28 cellular contexts compared by ENCODE assay signal in the genomic region with DNA sequence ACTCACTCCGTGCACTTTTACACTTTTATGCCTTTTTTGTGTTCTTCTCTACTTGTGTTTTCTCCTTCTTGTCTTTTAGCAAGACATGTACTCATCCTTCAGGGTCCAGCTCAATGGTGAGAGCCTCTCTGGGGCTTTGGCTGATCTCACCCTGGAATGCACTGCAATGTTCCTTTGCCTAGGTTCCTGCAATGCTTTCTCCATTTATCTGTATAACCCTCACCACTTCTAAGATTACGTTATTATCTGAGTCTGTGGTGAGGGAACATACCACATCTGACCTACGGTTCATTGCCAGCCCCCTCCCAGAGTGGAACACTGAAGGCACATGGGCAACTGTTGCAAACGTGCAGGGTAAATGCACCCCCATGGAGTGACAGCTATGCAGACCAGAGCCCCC. TPM values are rescaled to one million over a fixed set of nuclear protein-coding genes. Genes with fewer than 3 reads are reported as not detected.
"Had no signal": no experiment of that assay in that cellular context is flagged by ENCODE, and none has a peak within 500 bp of the region (broad histone marks: within the 10 kb centered on the region; RNA-seq: fewer than 3 reads in every experiment).

No MANE protein-coding gene starts in this region.

- DNase-seq: activated CD4-positive, alpha-beta T cell treated with anti-CD3 and anti-CD28 coated beads for 48 hours; activated CD4-positive, alpha-beta T cell treated with anti-CD3 and anti-CD28 coated beads, Interleukin-2, amount 50 U/mL, for 4 hours; activated CD4-positive, CD25-positive, alpha-beta regulatory T cell treated with anti-CD3 and anti-CD28 coated beads, Interleukin-2, amount 50 U/mL, for 72 hours; activated CD8-positive, alpha-beta memory T cell treated with anti-CD3 and anti-CD28 coated beads, Interleukin-2, amount 10 ng/mL, durations not matched to agents 7 days and 5 days; activated gamma-delta T cell; activated naive CD4-positive, alpha-beta T cell treated with anti-CD3 and anti-CD28 coated beads for 36 hours; activated T-cell treated with anti-CD3 and anti-CD28 coated beads, Interleukin-2, amount 50 U/mL, for 4 hours; caudate nucleus; IMR-90; KG1; NCI-H1092; NCI-H1417; NCI-H1694; NCI-H2029; NCI-H2107; NCI-H510A treated with DMSO at 0.1 percent for 48 hours; NCI-H69; NK-92 treated with Interleukin-12 subunit alpha and Interleukin-12 subunit beta, amount 100 ng/mL, for 24 hours; Peyer's patch; Right ventricle myocardium superior; SW 1271 had no signal

- ATAC-seq: activated CD8-positive, alpha-beta memory T cell treated with anti-CD3 and anti-CD28 coated beads, Interleukin-2, amount 10 ng/mL, durations not matched to agents 7 days and 5 days; activated T-cell treated with anti-CD3 and anti-CD28 coated beads, Interleukin-2, amount 50 U/mL, for 4 hours; activated T-helper 17 cell treated with anti-CD3 and anti-CD28 coated beads, Interleukin-2, amount 50 U/mL, for 72 hours; SK-N-SH treated with all-trans-retinoic acid at 6 μM for 48 hours; WTC11 had no signal

- H3K4me3 ChIP-seq: breast epithelium, Peyer's patch, SJSA1 had no signal

RNA-seq across cellular contexts. Expression of gene KCNIP1, which starts 47.3 kb away (rescaled TPM):
- total RNA-seq: activated CD8-positive, alpha-beta memory T cell treated with anti-CD3 and anti-CD28 coated beads, Interleukin-2, amount 10 ng/mL, durations not matched to agents 7 days and 5 days; activated naive CD4-positive, alpha-beta T cell treated with anti-CD3 and anti-CD28 coated beads for 36 hours; activated T-cell treated with anti-CD3 and anti-CD28 coated beads, Interleukin-2, amount 50 U/mL, for 4 hours; activated T-helper 17 cell treated with anti-CD3 and anti-CD28 coated beads, Interleukin-2, amount 50 U/mL, for 72 hours; IMR-90; MCF 10A; Peyer's patch; Right ventricle myocardium superior; T-helper 1 cell treated with Interleukin-12 subunit alpha and Interleukin-12 subunit beta and Interleukin-4 antibody, amounts not matched to agents 30 ng/mL and 1 ng/mL, for 36 hours had no signal
